Comparison of ENCODE assay signal across 10 cellular contexts in genomic region chr3:139588450-139588849, GRCh38. TPM values are rescaled to one million over a fixed set of nuclear protein-coding genes. Genes with fewer than 3 reads are reported as not detected.
DNase-seq lines count a peak whose midpoint lies in the region; ATAC-seq and TF ChIP-seq lines count a peak whose summit lies in the region.
"Had no signal": no experiment of that assay in that cellular context is flagged by ENCODE, and none has a peak within 500 bp of the region (broad histone marks: within the 10 kb centered on the region; RNA-seq: fewer than 3 reads in every experiment).

No MANE protein-coding gene starts in this region.

- H3K36me3 ChIP-seq in SJCRH30: no peaks in the 10 kb centered on the region

- CTCF ChIA-PET in GM10248 (lab: Yijun Ruan, JAX): no interaction called here

- no peak for ATAC-seq in GM19351 (IDR thresholded peaks at IDR 0.05; ENCODE audit: unreplicated experiment)
- ATAC-seq in GM19452 (IDR thresholded peaks at IDR 0.05; ENCODE audit: unreplicated experiment): no peak

- no peaks in the 10 kb centered on the region for H3K9me3 ChIP-seq in SJCRH30 (replicated peaks)

- no peak overlapping the region for H3K4me3 ChIP-seq in NB4 (ENCODE audit: low read depth, low read length)
- H3K4me3 ChIP-seq in SJCRH30: no peak overlapping the region

- POLR2A ChIA-PET in GM10248 (lab: Yijun Ruan, JAX): no interaction called here

- no peaks in the 10 kb centered on the region for H3K4me1 ChIP-seq in SJCRH30

- TF ChIP-seq CTCF in GM10248 (IDR thresholded peaks at IDR 0.05; ENCODE audit: control extremely low read depth, extremely low read depth, low read depth, missing control alignments): peak; percentile 8
- no peak for TF ChIP-seq CTCF in NB4 (IDR thresholded peaks at IDR 0.05; ENCODE audit: low read depth, low read length)

- no peak overlapping the region for H3K27ac ChIP-seq in SJCRH30

- H3K27me3 ChIP-seq in SJCRH30: peaks cover 7% of the 10 kb centered on the region; the same call in 1 of the 2 replicates

- DNase-seq in GM10248 (ENCODE audit: extremely low spot score) (no peak), NB4 (ENCODE audit: low read depth) (peak; percentile 11), SJCRH30 (peak; percentile 58 to 69), iris pigment epithelial cell (ENCODE audit: low read depth) (peak; percentile 5), KG1 (lab: John Stamatoyannopoulos, UW) (no peak), GM19240 (ENCODE audit: insufficient read length, low spot score) (no peak)

- no peak for TF ChIP-seq POLR2A in NB4 (IDR thresholded peaks at IDR 0.05; ENCODE audit: extremely low read depth, insufficient read length)

RNA-seq across cellular contexts. Expression of gene RBP1, which starts 48.9 kb away (rescaled TPM):
- 839 and 902 TPM in 2 replicates for total RNA-seq in SJCRH30 (2014; rRNA removed; shearing (Covaris generic))
- total RNA-seq: activated T-helper 2 cell treated with anti-CD3 and anti-CD28 coated beads, Interferon-gamma antibody, Interleukin-2, Interleukin-4, amounts not matched to agents 10 μg/mL and 5 μg/mL and 100 μg/mL, durations not matched to agents 14 hours and 24 hours and 36 hours; G401 had no signal

Comparison
In these comparisons a context has a peak if more than half of its experiments do, and no peak if none do; other contexts are left out.
1. DNase-seq: peak in NB4 (single experiment), SJCRH30 (2 of 2) and iris pigment epithelial cell (single experiment); none in GM10248 (single experiment), KG1 (single experiment) and GM19240 (single experiment).